Comparison of ENCODE assay signal across 10 cellular contexts in the genomic region with DNA sequence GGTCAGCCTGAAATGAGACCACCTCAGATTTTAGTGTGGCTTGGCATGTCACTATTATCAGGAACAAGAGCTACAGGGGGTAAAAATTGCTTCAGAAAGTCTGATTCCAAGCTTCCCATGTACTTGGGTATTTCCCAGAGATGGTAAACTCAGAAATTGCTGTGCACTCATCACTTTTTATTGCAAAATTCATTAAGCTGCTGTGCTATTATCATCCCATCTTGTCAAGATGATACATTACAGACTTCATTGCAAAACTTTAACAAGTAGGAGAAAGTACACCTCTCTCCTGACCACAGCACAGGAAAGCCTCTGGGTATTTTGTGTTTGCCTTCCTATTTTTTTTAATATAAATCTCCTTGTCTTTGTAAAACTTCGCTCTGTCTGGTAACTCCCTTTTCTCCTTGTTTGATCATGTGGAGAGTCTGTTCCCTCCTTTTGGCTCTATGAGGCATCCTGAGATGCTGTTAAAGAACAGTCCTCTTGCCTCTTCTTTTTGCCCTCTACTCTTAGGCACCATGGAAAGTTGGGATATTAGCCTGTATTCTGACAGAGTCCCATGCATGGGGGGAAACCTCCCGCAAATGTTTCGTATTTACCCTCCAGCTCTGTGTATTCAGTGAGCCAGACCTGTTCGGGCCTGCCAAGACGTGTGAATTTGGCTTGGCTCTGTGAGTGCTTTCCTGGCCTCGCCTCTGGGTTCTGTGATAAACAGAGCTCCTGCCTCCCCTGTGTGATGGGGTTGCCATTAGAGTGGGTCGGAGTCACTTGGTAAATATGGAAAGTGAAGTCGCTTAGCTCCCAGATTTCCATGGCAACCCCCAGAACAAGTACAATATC.
DNase-seq lines count a peak whose midpoint lies in the region; ATAC-seq and TF ChIP-seq lines count a peak whose summit lies in the region.
"Had no signal": no experiment of that assay in that cellular context is flagged by ENCODE, and none has a peak within 500 bp of the region (broad histone marks: within the 10 kb centered on the region; RNA-seq: fewer than 3 reads in every experiment).

No MANE protein-coding gene starts in this region.

- H3K9me3 Mint-ChIP-seq in chondrocyte (ENCODE audit: low read depth) (no peaks in the 10 kb centered on the region), nephron (no peaks in the 10 kb centered on the region)

- H3K4me3 ChIP-seq in BE2C (ENCODE audit: low read depth, low read length), result no peak overlapping the region

- H3K9me3 ChIP-seq in BE2C, result no peaks in the 10 kb centered on the region

- H3K36me3 Mint-ChIP-seq in chondrocyte (ENCODE audit: low read depth) (peaks cover 2% of the 10 kb centered on the region), nephron (ENCODE audit: low read depth) (no peaks in the 10 kb centered on the region)

- H3K4me1 Mint-ChIP-seq in chondrocyte (ENCODE audit: low read depth), result peaks cover 54% of the 10 kb centered on the region
- peaks cover 55% of the 10 kb centered on the region for H3K4me1 Mint-ChIP-seq in nephron
- H3K4me1 Mint-ChIP-seq: B cell had no signal

- no peaks in the 10 kb centered on the region for H3K27me3 Mint-ChIP-seq in chondrocyte (ENCODE audit: low read depth)
- no peaks in the 10 kb centered on the region for H3K27me3 Mint-ChIP-seq in nephron (ENCODE audit: low read depth)
- H3K27me3 Mint-ChIP-seq: B cell had no signal

- H3K4me3 Mint-ChIP-seq in chondrocyte (ENCODE audit: unreplicated experiment) (no peak overlapping the region), nephron (no peak overlapping the region)
- H3K4me3 Mint-ChIP-seq: B cell had no signal

- 0 out of 2 replicates have a peak, but pooled peaks have one; percentile 1 for TF ChIP-seq CTCF in BE2C (IDR thresholded peaks at IDR 0.05; ENCODE audit: low read depth, low read length)
- no peak for TF ChIP-seq CTCF in chondrocyte (IDR thresholded peaks at IDR 0.05)
- TF ChIP-seq CTCF in nephron (IDR thresholded peaks at IDR 0.05; ENCODE audit: unreplicated experiment in 3 of 3), result no peak

- DNase-seq in BE2C (no peak), NCI-H226 (peak; percentile 91), chondrocyte (ENCODE audit: low spot score) (no peak), mesenteric fat pad (ENCODE audit: low spot score) (no peak), SIG-M5 (lab: John Stamatoyannopoulos, UW) (no peak)
- no peak for DNase-seq in activated CD4-positive, alpha-beta T cell treated with anti-CD3 and anti-CD28 coated beads, Interleukin-2, amount 50 U/mL, for 4 hours
- DNase-seq: activated naive CD4-positive, alpha-beta T cell had no signal

- H3K36me3 ChIP-seq in BE2C, result no peaks in the 10 kb centered on the region

- ATAC-seq in GM19397 (IDR thresholded peaks at IDR 0.05; ENCODE audit: unreplicated experiment), result no peak

- H3K27ac Mint-ChIP-seq in chondrocyte (ENCODE audit: unreplicated experiment) (peak overlapping the region; percentile 37), nephron (peak overlapping the region in 2 of 3 experiments; percentile 17 to 65)
- H3K27ac Mint-ChIP-seq: B cell had no signal

- no peaks in the 10 kb centered on the region for H3K27me3 ChIP-seq in BE2C

- no peaks in the 10 kb centered on the region for H3K4me1 ChIP-seq in BE2C
